In genomic region chr2:4412637-4413187, GRCh38 we compare ENCODE assay signal across 25 cellular contexts.
"Had no signal": no experiment of that assay in that cellular context is flagged by ENCODE, and none has a peak within 500 bp of the region (broad histone marks: within the 10 kb centered on the region; RNA-seq: fewer than 3 reads in every experiment).

No MANE protein-coding gene starts in this region.

- DNase-seq: Kasumi-1; MM.1S; NCI-H1092 treated with DMSO at 0.1 percent for 48 hours; NCI-H1436; NCI-H1694; NCI-H187 treated with DMSO at 0.1 percent for 48 hours; NCI-H2029 treated with DMSO at 0.1 percent for 48 hours; NCI-H226; NCI-H446; NCI-H510A; NCI-H524 treated with DMSO at 0.1 percent for 48 hours; NCI-H69; NCI-H774; NK-92 treated with Interleukin-12 subunit alpha and Interleukin-12 subunit beta, amount 100 ng/mL, for 24 hours; PC-3; SIG-M5 had no signal

- ATAC-seq: K562, Panc1, PC-3 had no signal

- H3K36me3 ChIP-seq: SJSA1 had no signal

- H3K27me3 Mint-ChIP-seq: IgD-negative memory B cell had no signal

- H3K27ac Mint-ChIP-seq: IgD-negative memory B cell had no signal

- H3K4me1 ChIP-seq: SJSA1 had no signal

- H3K27me3 ChIP-seq: SJSA1 had no signal

- H3K4me3 ChIP-seq: K562, SJSA1, SK-N-MC had no signal

- H3K9ac ChIP-seq: KMS-11 had no signal

- H3K27ac ChIP-seq: HL-60, KMS-11, RWPE1, SJSA1, SK-N-MC had no signal

- H3K4me2 ChIP-seq: KMS-11 had no signal

- FAIRE-seq: HTR-8/SVneo, K562 had no signal
